In the genomic region with DNA sequence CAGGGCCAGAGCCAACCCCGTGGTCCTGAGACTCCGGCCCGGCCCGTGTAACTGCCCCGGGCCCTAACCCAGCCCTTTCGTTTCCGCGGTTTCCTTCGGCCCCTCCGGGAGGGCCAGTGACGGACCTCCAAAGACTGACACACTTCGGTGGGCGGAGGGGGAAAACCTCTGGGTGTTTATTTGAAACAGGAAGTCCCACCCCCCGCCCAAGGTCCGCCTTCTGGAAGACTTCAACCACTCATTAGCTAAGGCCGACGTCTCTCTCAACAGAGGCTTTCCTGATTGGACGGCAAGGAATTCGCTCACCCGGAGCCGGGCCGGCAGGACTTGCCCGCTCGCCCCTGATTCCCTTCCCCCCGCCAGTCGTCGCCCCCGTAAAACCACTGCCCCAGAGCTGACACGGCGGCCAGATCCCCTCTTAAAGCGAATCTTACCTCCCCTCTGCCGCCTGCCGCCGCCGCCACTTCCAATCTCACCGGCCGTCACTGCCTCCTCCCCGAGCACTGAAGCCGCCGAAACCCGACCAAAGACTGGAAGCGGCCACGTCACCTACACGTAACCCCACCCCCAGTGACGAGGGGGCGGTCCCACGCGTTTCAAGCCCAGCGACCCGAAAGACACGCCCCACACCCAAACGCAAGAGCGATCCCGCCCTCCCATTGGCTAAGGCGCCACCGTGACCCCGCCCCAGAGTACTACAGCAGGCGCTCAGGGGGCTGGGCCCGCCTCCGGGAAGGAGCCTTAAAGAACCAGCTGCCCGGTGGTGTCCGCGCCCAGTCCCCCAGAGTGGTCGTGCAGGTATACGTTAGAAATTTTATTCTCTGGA, we compare ENCODE assay signal across 1 cellular context.
A peak's percentile ranks its signal among the peaks of the same experiment; 100 is the strongest.
TF ChIP-seq lines count a peak whose summit lies in the region.

A gene with protein sequence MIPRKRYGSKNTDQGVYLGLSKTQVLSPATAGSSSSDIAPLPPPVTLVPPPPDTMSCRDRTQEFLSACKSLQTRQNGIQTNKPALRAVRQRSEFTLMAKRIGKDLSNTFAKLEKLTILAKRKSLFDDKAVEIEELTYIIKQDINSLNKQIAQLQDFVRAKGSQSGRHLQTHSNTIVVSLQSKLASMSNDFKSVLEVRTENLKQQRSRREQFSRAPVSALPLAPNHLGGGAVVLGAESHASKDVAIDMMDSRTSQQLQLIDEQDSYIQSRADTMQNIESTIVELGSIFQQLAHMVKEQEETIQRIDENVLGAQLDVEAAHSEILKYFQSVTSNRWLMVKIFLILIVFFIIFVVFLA (minus strand): TSS at position 532 of the 826 bp plus-strand sequence. CDS start 808 bp downstream, outside the sequence.

TF ChIP-seq in HepG2, 621 proteins besides CTCF, POLR2A, EP300 and RAD21 (continued from another document and continues in another):
- TF ChIP-seq RXRB (CRISPR knock-in tag; IDR thresholded peaks at IDR 0.05; ENCODE audit: borderline replicate concordance) (0 out of 2 replicates have a peak, but pooled peaks have one; percentile 43), FOSL1 (CRISPR knock-in tag; IDR thresholded peaks at IDR 0.05; ENCODE audit: borderline replicate concordance) (no peak), HOXA3 (CRISPR knock-in tag; IDR thresholded peaks at IDR 0.05) (peak; percentile 50; the same call in 1 of the 2 replicates), FOXP1 (IDR thresholded peaks at IDR 0.05) (no peak), FOXP1 (CRISPR knock-in tag; IDR thresholded peaks at IDR 0.05) (peak; percentile 49; the same call in 1 of the 2 replicates), ZNF383 (CRISPR knock-in tag; IDR thresholded peaks at IDR 0.05; ENCODE audit: borderline replicate concordance) (0 out of 2 replicates have a peak, but pooled peaks have one; percentile 56), ZNF546 (CRISPR knock-in tag; conservative IDR thresholded peaks at IDR 0.05) (no peak), MTA1 (CRISPR knock-in tag; IDR thresholded peaks at IDR 0.05; ENCODE audit: borderline replicate concordance) (0 out of 2 replicates have a peak, but pooled peaks have one; percentile 38), ZBTB1 (CRISPR knock-in tag; IDR thresholded peaks at IDR 0.05; ENCODE audit: borderline replicate concordance) (no peak), SRSF1 (optimal IDR thresholded peaks at IDR 0.05; ENCODE audit: low read depth, low read length) (peak; percentile 78), MXD4 (CRISPR knock-in tag; IDR thresholded peaks at IDR 0.05) (peak; percentile 23; the same call in 1 of the 2 replicates), RXRA (CRISPR knock-in tag; IDR thresholded peaks at IDR 0.05) (no peak), ZNF24 (IDR thresholded peaks at IDR 0.05) (no peak), BCL6 (CRISPR knock-in tag; IDR thresholded peaks at IDR 0.05) (peak; percentile 27; the same call in 1 of the 2 replicates), DNMT1 (CRISPR knock-in tag; IDR thresholded peaks at IDR 0.05) (no peak), KLF16 (CRISPR knock-in tag; IDR thresholded peaks at IDR 0.05) (peak in 1 of 2 experiments; percentile 62; a peak in 2 of 4 replicates), ZNF772 (CRISPR knock-in tag; IDR thresholded peaks at IDR 0.05) (no peak), NCOR1 (IDR thresholded peaks at IDR 0.05; ENCODE audit: borderline replicate concordance, low read length) (peak; percentile 67; the same call in 1 of the 2 replicates), KAT7 (CRISPR knock-in tag; IDR thresholded peaks at IDR 0.05; ENCODE audit: borderline replicate concordance) (peak; percentile 32; the same call in 1 of the 2 replicates), HNRNPLL (IDR thresholded peaks at IDR 0.05; ENCODE audit: low read depth, low read length, poor library complexity, severe bottlenecking) (peak; percentile 32), ZNF224 (CRISPR knock-in tag; IDR thresholded peaks at IDR 0.05) (peak; percentile 84; the same call in 1 of the 2 replicates), TBL1XR1 (IDR thresholded peaks at IDR 0.05; ENCODE audit: borderline replicate concordance, low read length, partially characterized antibody) (peak; percentile 24), CREB1 (IDR thresholded peaks at IDR 0.05) (peak; percentile 96), CREB1 (CRISPR knock-in tag; IDR thresholded peaks at IDR 0.05) (peak; percentile 90), ZNF605 (CRISPR knock-in tag; IDR thresholded peaks at IDR 0.05) (peak; percentile 82; the same call in 1 of the 2 replicates), SALL2 (CRISPR knock-in tag; IDR thresholded peaks at IDR 0.05) (no peak), NR2F1 (CRISPR knock-in tag; IDR thresholded peaks at IDR 0.05) (no peak), ZNF746 (CRISPR knock-in tag; IDR thresholded peaks at IDR 0.05) (no peak; the same call in 1 of the 2 replicates), NR2F6 (IDR thresholded peaks at IDR 0.05) (no peak), NR2F6 (CRISPR knock-in tag; IDR thresholded peaks at IDR 0.05) (no peak), ZC3H13 (CRISPR knock-in tag; IDR thresholded peaks at IDR 0.05) (0 out of 2 replicates have a peak, but pooled peaks have one; percentile 21), FOXK2 (IDR thresholded peaks at IDR 0.05) (peak; percentile 65; the same call in 1 of the 2 replicates), ZSCAN12 (CRISPR knock-in tag; IDR thresholded peaks at IDR 0.05) (no peak), ZFP90 (CRISPR knock-in tag; IDR thresholded peaks at IDR 0.05; ENCODE audit: borderline replicate concordance) (no peak), PCBP2 (optimal IDR thresholded peaks at IDR 0.05; ENCODE audit: low read depth, low read length, poor library complexity, severe bottlenecking) (no peak), KMT2A (CRISPR knock-in tag; IDR thresholded peaks at IDR 0.05) (0 out of 2 replicates have a peak, but pooled peaks have one; percentile 67), GATAD1 (CRISPR knock-in tag; IDR thresholded peaks at IDR 0.05) (peak; percentile 74), HMG20B (CRISPR knock-in tag; conservative IDR thresholded peaks at IDR 0.05) (no peak), ZNF557 (CRISPR knock-in tag; IDR thresholded peaks at IDR 0.05) (no peak), ZNF253 (CRISPR knock-in tag; IDR thresholded peaks at IDR 0.05; ENCODE audit: borderline replicate concordance) (no peak), PHF8 (CRISPR knock-in tag; IDR thresholded peaks at IDR 0.05) (peak; percentile 73), ZNF761 (CRISPR knock-in tag; conservative IDR thresholded peaks at IDR 0.05) (peak; percentile 52; the same call in 1 of the 2 replicates), ZBTB20 (CRISPR knock-in tag; IDR thresholded peaks at IDR 0.05; ENCODE audit: borderline replicate concordance, low read depth) (no peak), ZNF792 (CRISPR knock-in tag; IDR thresholded peaks at IDR 0.05) (0 out of 2 replicates have a peak, but pooled peaks have one; percentile 17)
- TF ChIP-seq, protein P1, sequence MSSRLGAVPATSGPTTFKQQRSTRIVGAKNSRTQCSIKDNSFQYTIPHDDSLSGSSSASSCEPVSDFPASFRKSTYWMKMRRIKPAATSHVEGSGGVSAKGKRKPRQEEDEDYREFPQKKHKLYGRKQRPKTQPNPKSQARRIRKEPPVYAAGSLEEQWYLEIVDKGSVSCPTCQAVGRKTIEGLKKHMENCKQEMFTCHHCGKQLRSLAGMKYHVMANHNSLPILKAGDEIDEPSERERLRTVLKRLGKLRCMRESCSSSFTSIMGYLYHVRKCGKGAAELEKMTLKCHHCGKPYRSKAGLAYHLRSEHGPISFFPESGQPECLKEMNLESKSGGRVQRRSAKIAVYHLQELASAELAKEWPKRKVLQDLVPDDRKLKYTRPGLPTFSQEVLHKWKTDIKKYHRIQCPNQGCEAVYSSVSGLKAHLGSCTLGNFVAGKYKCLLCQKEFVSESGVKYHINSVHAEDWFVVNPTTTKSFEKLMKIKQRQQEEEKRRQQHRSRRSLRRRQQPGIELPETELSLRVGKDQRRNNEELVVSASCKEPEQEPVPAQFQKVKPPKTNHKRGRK (CRISPR knock-in tag; IDR thresholded peaks at IDR 0.05) = no peak
- TF ChIP-seq, protein P2, sequence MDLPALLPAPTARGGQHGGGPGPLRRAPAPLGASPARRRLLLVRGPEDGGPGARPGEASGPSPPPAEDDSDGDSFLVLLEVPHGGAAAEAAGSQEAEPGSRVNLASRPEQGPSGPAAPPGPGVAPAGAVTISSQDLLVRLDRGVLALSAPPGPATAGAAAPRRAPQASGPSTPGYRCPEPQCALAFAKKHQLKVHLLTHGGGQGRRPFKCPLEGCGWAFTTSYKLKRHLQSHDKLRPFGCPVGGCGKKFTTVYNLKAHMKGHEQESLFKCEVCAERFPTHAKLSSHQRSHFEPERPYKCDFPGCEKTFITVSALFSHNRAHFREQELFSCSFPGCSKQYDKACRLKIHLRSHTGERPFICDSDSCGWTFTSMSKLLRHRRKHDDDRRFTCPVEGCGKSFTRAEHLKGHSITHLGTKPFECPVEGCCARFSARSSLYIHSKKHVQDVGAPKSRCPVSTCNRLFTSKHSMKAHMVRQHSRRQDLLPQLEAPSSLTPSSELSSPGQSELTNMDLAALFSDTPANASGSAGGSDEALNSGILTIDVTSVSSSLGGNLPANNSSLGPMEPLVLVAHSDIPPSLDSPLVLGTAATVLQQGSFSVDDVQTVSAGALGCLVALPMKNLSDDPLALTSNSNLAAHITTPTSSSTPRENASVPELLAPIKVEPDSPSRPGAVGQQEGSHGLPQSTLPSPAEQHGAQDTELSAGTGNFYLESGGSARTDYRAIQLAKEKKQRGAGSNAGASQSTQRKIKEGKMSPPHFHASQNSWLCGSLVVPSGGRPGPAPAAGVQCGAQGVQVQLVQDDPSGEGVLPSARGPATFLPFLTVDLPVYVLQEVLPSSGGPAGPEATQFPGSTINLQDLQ (CRISPR knock-in tag; IDR thresholded peaks at IDR 0.05) = no peak
- TF ChIP-seq, protein P3, sequence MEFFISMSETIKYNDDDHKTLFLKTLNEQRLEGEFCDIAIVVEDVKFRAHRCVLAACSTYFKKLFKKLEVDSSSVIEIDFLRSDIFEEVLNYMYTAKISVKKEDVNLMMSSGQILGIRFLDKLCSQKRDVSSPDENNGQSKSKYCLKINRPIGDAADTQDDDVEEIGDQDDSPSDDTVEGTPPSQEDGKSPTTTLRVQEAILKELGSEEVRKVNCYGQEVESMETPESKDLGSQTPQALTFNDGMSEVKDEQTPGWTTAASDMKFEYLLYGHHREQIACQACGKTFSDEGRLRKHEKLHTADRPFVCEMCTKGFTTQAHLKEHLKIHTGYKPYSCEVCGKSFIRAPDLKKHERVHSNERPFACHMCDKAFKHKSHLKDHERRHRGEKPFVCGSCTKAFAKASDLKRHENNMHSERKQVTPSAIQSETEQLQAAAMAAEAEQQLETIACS (CRISPR knock-in tag; IDR thresholded peaks at IDR 0.05) = no peak
- TF ChIP-seq, protein P4, sequence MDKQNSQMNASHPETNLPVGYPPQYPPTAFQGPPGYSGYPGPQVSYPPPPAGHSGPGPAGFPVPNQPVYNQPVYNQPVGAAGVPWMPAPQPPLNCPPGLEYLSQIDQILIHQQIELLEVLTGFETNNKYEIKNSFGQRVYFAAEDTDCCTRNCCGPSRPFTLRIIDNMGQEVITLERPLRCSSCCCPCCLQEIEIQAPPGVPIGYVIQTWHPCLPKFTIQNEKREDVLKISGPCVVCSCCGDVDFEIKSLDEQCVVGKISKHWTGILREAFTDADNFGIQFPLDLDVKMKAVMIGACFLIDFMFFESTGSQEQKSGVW (CRISPR knock-in tag; IDR thresholded peaks at IDR 0.05; ENCODE audit: borderline replicate concordance) = no peak
- TF ChIP-seq, protein P5, sequence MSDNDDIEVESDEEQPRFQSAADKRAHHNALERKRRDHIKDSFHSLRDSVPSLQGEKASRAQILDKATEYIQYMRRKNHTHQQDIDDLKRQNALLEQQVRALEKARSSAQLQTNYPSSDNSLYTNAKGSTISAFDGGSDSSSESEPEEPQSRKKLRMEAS (IDR thresholded peaks at IDR 0.05) = no peak; the same call in none of the 2 replicates
- TF ChIP-seq, protein P6, sequence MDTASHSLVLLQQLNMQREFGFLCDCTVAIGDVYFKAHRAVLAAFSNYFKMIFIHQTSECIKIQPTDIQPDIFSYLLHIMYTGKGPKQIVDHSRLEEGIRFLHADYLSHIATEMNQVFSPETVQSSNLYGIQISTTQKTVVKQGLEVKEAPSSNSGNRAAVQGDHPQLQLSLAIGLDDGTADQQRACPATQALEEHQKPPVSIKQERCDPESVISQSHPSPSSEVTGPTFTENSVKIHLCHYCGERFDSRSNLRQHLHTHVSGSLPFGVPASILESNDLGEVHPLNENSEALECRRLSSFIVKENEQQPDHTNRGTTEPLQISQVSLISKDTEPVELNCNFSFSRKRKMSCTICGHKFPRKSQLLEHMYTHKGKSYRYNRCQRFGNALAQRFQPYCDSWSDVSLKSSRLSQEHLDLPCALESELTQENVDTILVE (CRISPR knock-in tag; IDR thresholded peaks at IDR 0.05) = 0 out of 2 replicates have a peak, but pooled peaks have one; percentile 50
- TF ChIP-seq, protein P7, sequence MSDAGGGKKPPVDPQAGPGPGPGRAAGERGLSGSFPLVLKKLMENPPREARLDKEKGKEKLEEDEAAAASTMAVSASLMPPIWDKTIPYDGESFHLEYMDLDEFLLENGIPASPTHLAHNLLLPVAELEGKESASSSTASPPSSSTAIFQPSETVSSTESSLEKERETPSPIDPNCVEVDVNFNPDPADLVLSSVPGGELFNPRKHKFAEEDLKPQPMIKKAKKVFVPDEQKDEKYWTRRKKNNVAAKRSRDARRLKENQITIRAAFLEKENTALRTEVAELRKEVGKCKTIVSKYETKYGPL (CRISPR knock-in tag; IDR thresholded peaks at IDR 0.05) = 0 out of 2 replicates have a peak, but pooled peaks have one; percentile 48
- TF ChIP-seq, protein P8, sequence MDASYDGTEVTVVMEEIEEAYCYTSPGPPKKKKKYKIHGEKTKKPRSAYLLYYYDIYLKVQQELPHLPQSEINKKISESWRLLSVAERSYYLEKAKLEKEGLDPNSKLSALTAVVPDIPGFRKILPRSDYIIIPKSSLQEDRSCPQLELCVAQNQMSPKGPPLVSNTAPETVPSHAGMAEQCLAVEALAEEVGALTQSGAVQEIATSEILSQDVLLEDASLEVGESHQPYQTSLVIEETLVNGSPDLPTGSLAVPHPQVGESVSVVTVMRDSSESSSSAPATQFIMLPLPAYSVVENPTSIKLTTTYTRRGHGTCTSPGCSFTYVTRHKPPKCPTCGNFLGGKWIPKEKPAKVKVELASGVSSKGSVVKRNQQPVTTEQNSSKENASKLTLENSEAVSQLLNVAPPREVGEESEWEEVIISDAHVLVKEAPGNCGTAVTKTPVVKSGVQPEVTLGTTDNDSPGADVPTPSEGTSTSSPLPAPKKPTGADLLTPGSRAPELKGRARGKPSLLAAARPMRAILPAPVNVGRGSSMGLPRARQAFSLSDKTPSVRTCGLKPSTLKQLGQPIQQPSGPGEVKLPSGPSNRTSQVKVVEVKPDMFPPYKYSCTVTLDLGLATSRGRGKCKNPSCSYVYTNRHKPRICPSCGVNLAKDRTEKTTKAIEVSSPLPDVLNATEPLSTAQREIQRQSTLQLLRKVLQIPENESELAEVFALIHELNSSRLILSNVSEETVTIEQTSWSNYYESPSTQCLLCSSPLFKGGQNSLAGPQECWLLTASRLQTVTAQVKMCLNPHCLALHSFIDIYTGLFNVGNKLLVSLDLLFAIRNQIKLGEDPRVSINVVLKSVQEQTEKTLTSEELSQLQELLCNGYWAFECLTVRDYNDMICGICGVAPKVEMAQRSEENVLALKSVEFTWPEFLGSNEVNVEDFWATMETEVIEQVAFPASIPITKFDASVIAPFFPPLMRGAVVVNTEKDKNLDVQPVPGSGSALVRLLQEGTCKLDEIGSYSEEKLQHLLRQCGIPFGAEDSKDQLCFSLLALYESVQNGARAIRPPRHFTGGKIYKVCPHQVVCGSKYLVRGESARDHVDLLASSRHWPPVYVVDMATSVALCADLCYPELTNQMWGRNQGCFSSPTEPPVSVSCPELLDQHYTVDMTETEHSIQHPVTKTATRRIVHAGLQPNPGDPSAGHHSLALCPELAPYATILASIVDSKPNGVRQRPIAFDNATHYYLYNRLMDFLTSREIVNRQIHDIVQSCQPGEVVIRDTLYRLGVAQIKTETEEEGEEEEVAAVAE (CRISPR knock-in tag; IDR thresholded peaks at IDR 0.05; ENCODE audit: borderline replicate concordance) = 0 out of 2 replicates have a peak, but pooled peaks have one; percentile 22
